ENCODE assay signal across 11 cellular contexts in the genomic region with DNA sequence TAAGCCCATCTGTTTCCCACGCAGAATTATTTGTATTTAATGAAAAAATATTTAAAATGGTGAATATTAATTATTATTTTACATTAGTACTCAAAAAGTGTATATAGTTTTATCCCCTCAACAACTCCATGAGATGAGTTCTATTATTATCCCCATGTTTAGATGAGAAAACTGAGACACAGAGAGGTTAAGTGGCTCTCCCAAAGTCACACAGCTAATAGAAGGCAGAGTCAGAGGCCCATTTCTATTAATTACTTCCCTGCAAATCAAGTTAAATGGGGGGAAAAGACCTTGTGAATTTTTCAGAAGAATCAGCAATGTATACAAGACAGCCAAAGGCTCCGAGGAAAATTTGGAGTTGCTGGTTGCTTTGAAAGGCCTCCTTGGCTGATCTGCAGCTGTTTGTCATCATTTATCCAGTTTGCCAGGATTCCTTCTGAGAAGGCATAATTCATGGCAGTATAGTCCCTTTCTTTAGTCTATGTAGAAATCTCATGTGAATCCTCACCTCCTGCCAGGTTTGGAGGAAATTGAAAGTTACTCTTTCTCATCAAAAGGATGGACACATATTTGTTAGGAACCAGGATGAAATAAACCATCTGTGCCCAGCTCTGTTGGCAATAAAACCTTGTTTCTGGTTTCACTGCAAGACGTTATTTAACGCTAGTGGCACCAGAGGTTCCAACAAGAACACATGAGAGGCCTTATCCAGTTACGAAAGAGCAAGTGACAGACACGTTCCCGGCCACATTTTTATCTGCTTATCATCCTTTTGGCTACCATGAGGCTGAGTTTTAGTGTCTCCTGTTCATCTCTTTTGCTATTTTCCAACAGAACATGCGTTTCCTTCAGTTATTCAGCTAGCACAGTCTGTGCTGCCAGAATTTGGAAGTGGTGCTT. TPM values are rescaled to one million over a fixed set of nuclear protein-coding genes. Genes with fewer than 3 reads are reported as not detected.
DNase-seq lines count a peak whose midpoint lies in the region; ATAC-seq, FAIRE-seq and TF ChIP-seq lines count a peak whose summit lies in the region.
"Had no signal": no experiment of that assay in that cellular context is flagged by ENCODE, and none has a peak within 500 bp of the region (broad histone marks: within the 10 kb centered on the region; RNA-seq: fewer than 3 reads in every experiment).

No MANE protein-coding gene starts in this region.

- in situ Hi-C loops in brain microvascular endothelial cell (cut with HindIII; ENCODE audit: low pct_ligation_motif_present, low sequenced_read_pairs): no loop called here

- H4K91ac ChIP-seq in trophoblast cell (ENCODE audit: low read depth, low read length): no peak overlapping the region

- no peak for DNase-seq in CD4-positive, alpha-beta T cell
- DNase-seq in NOMO-1 treated with DMSO at 0.1 percent for 48 hours (lab: John Stamatoyannopoulos, UW; ENCODE audit: unreplicated experiment) (peak; percentile 94), esophagus muscularis mucosa (ENCODE audit: extremely low spot score) (no peak), trophoblast cell (peak; percentile 53 to 78), nephron progenitor cell (no peak), frontal cortex (ENCODE audit: low spot score in 2 of 2) (no peak), brain microvascular endothelial cell (no peak)
- DNase-seq: DMS79 had no signal

- no peak overlapping the region for H4K12ac ChIP-seq in trophoblast cell (ENCODE audit: low read depth, low read length)

- H3K4ac ChIP-seq in trophoblast cell (ENCODE audit: low read depth, low read length): no peak overlapping the region

- H4K8ac ChIP-seq in trophoblast cell (ENCODE audit: low read depth, low read length): no peak overlapping the region

- H2BK12ac ChIP-seq in trophoblast cell (ENCODE audit: low read length): no peak overlapping the region

- no peaks in the 10 kb centered on the region for H3K36me3 Mint-ChIP-seq in CD4-positive, alpha-beta T cell (ENCODE audit: low read depth)
- no peaks in the 10 kb centered on the region for H3K36me3 Mint-ChIP-seq in nephron progenitor cell (ENCODE audit: low read depth)
- H3K36me3 Mint-ChIP-seq: memory B cell had no signal

- TF ChIP-seq CTCF in CD4-positive, alpha-beta T cell (IDR thresholded peaks at IDR 0.05): no peak
- no peak for TF ChIP-seq CTCF in esophagus muscularis mucosa (IDR thresholded peaks at IDR 0.05)
- TF ChIP-seq CTCF in nephron progenitor cell (IDR thresholded peaks at IDR 0.05): no peak
- TF ChIP-seq CTCF in brain microvascular endothelial cell (IDR thresholded peaks at IDR 0.05; ENCODE audit: low read depth, low read length, missing control alignments): no peak

- H3K23ac ChIP-seq in trophoblast cell (ENCODE audit: low read length): no peak overlapping the region

- no peak overlapping the region for H3K27ac ChIP-seq in CD4-positive, alpha-beta T cell (ENCODE audit: low read depth, low read length)
- H3K27ac ChIP-seq in esophagus muscularis mucosa (replicated peaks in 1 of 4): peak overlapping the region; percentile 50 to 65 (median 62)
- peak overlapping the region; percentile 65 for H3K27ac ChIP-seq in trophoblast cell (ENCODE audit: low read depth, low read length)
- H3K27ac ChIP-seq in brain microvascular endothelial cell: no peak overlapping the region

- H3K18ac ChIP-seq in trophoblast cell (ENCODE audit: low read length): no peak overlapping the region

- peaks cover 13% of the 10 kb centered on the region for H3K79me1 ChIP-seq in trophoblast cell (ENCODE audit: low read length)

- no peaks in the 10 kb centered on the region for H3K27me3 Mint-ChIP-seq in CD4-positive, alpha-beta T cell
- no peaks in the 10 kb centered on the region for H3K27me3 Mint-ChIP-seq in nephron progenitor cell (ENCODE audit: low read depth, poor library complexity)
- H3K27me3 Mint-ChIP-seq: memory B cell had no signal

- 54% methylated on average over 8 of the region's 8 CpGs for WGBS in esophagus muscularis mucosa
- WGBS in trophoblast cell (ENCODE audit: extremely low coverage, insufficient coverage, insufficient read length): no CpG with 5 or more reads among the region's 8 CpGs

- no peak overlapping the region for H2BK120ac ChIP-seq in trophoblast cell (ENCODE audit: insufficient read depth, low read length, poor library complexity)

- no peak overlapping the region for H2AFZ ChIP-seq in trophoblast cell (ENCODE audit: insufficient read depth, low read length, poor library complexity)

- H3K4me1 Mint-ChIP-seq in CD4-positive, alpha-beta T cell (ENCODE audit: low read depth): peaks cover 75% of the 10 kb centered on the region
- peaks cover 20% of the 10 kb centered on the region for H3K4me1 Mint-ChIP-seq in nephron progenitor cell

- H3K4me2 ChIP-seq in trophoblast cell (ENCODE audit: low read length): peak overlapping the region; percentile 24

- H2BK5ac ChIP-seq in trophoblast cell (ENCODE audit: low read depth, low read length, poor library complexity): no peak overlapping the region

- peak overlapping the region; percentile 96 for H3K27ac Mint-ChIP-seq in CD4-positive, alpha-beta T cell
- no peak overlapping the region for H3K27ac Mint-ChIP-seq in nephron progenitor cell
- H3K27ac Mint-ChIP-seq: memory B cell had no signal

- peak overlapping the region in 2 of 4 donors; percentile 1 to 32 for H3K4me3 ChIP-seq in esophagus muscularis mucosa
- H3K4me3 ChIP-seq in trophoblast cell (ENCODE audit: low read depth, low read length): no peak overlapping the region
- no peak overlapping the region for H3K4me3 ChIP-seq in brain microvascular endothelial cell (ENCODE audit: low read depth, low read length)

- H3K27me3 ChIP-seq in CD4-positive, alpha-beta T cell (ENCODE audit: control insufficient read depth, insufficient read depth, low read length): no peaks in the 10 kb centered on the region
- no peaks in the 10 kb centered on the region for H3K27me3 ChIP-seq in esophagus muscularis mucosa
- H3K27me3 ChIP-seq in trophoblast cell (ENCODE audit: insufficient read depth, low read length): no peaks in the 10 kb centered on the region
- no peaks in the 10 kb centered on the region for H3K27me3 ChIP-seq in brain microvascular endothelial cell (replicated peaks)

- no peak overlapping the region for H3K9ac ChIP-seq in trophoblast cell (ENCODE audit: low read length)

- H3K4me1 ChIP-seq in esophagus muscularis mucosa (peaks cover 0 to 5% (median 2%) of the 10 kb centered on the region in 4 donors), trophoblast cell (ENCODE audit: control insufficient read depth in 1 of 2, insufficient read depth in 2 of 2, low read length in 2 of 2) (peaks cover 12 to 21% of the 10 kb centered on the region in 2 experiments)

- CTCF ChIA-PET in CD4-positive, alpha-beta T cell (lab: Charles Lee): interaction anchor here (0.6 to 3.6 kb wide), 40 partner anchors 8 to 329 kb away, joined by 3 to 140 read pairs (median 7); no protein-coding TSS in a partner anchor

- no peak overlapping the region for H3K14ac ChIP-seq in trophoblast cell (ENCODE audit: low read length)

- no peak for TF ChIP-seq EP300 in esophagus muscularis mucosa (IDR thresholded peaks at IDR 0.05)

- TF ChIP-seq POLR2A in esophagus muscularis mucosa (IDR thresholded peaks at IDR 0.05; ENCODE audit: low read depth): no peak

- POLR2A ChIA-PET in CD4-positive, alpha-beta T cell (lab: Charles Lee): interaction anchor here (1.0 to 4.9 kb wide), 25 partner anchors 9 to 145 kb away, joined by 3 to 171 read pairs (median 8); partner anchors contain the start of gene RICTOR

- H3K9me3 ChIP-seq in CD4-positive, alpha-beta T cell (ENCODE audit: control insufficient read depth, low read length): no peaks in the 10 kb centered on the region
- no peaks in the 10 kb centered on the region for H3K9me3 ChIP-seq in esophagus muscularis mucosa
- no peaks in the 10 kb centered on the region for H3K9me3 ChIP-seq in trophoblast cell (ENCODE audit: insufficient read depth, low read depth, low read length)

- FAIRE-seq in frontal cortex (lab: Jason Lieb, UNC): no peak

- H2AK5ac ChIP-seq in trophoblast cell (ENCODE audit: low read length): no peak overlapping the region

- H3K9me3 Mint-ChIP-seq in CD4-positive, alpha-beta T cell: no peaks in the 10 kb centered on the region
- H3K9me3 Mint-ChIP-seq in nephron progenitor cell: no peaks in the 10 kb centered on the region
- H3K9me3 Mint-ChIP-seq: memory B cell had no signal

- peak overlapping the region; percentile 35 for H3K4me3 Mint-ChIP-seq in CD4-positive, alpha-beta T cell
- no peak overlapping the region for H3K4me3 Mint-ChIP-seq in nephron progenitor cell
- H3K4me3 Mint-ChIP-seq: memory B cell had no signal

- no peak for ATAC-seq in CD4-positive, alpha-beta T cell (ENCODE audit: poor library complexity)
- ATAC-seq in HG02642 (IDR thresholded peaks at IDR 0.05; ENCODE audit: poor library complexity, unreplicated experiment): no peak

- H3K36me3 ChIP-seq in esophagus muscularis mucosa: no peaks in the 10 kb centered on the region
- no peaks in the 10 kb centered on the region for H3K36me3 ChIP-seq in trophoblast cell (ENCODE audit: control insufficient read depth in 1 of 2, insufficient read depth in 2 of 2, low read length in 2 of 2)
- no peaks in the 10 kb centered on the region for H3K36me3 ChIP-seq in brain microvascular endothelial cell (replicated peaks)

- H3K79me2 ChIP-seq in trophoblast cell (ENCODE audit: control insufficient read depth, insufficient read depth, low read length, poor library complexity): peaks cover 3% of the 10 kb centered on the region

- intact Hi-C loops in CD4-positive, alpha-beta T cell (cut with DNase I, micrococcal nuclease): loop anchor here (2.0 to 10.0 kb wide), 6 partner anchors 41 to 1196 kb away; no protein-coding TSS in a partner anchor
- intact Hi-C loops in esophagus muscularis mucosa (cut with DNase I): loop anchor here (2.0 to 5.0 kb wide), 2 partner anchors 64 to 154 kb away; no protein-coding TSS in a partner anchor

RNA-seq across cellular contexts. Expression of gene FYB1, which starts 0.6 kb away (rescaled TPM):
- total RNA-seq in CD4-positive, alpha-beta T cell: 100 to 1,000 TPM; 478 to 497 TPM
- 10 to 100 TPM in 1 of 4 donors, 1 to 10 TPM in 3; 3.2 to 12.9 (median 3.9) TPM for total RNA-seq in esophagus muscularis mucosa
- polyA plus RNA-seq in trophoblast cell (2013): 58.3 and 63.0 TPM in 2 replicates
- total RNA-seq in frontal cortex: 1.6 TPM
- total RNA-seq: epithelial cell of proximal tubule had no signal

Comparison
In these comparisons a context has a peak if more than half of its experiments do, and no peak if none do; other contexts are left out.
1. DNase-seq: peak in NOMO-1 treated with DMSO at 0.1 percent for 48 hours (single experiment) and trophoblast cell (2 of 2); none in CD4-positive, alpha-beta T cell (0 of 10), esophagus muscularis mucosa (single experiment), nephron progenitor cell (single experiment), frontal cortex (0 of 2) and brain microvascular endothelial cell (single experiment).
2. H3K27ac ChIP-seq: peak in esophagus muscularis mucosa (4 of 4) and trophoblast cell (single experiment); none in CD4-positive, alpha-beta T cell (single experiment) and brain microvascular endothelial cell (single experiment).
3. RNA of gene FYB1, which starts 0.6 kb away (total RNA-seq): 478 to 497 TPM in CD4-positive, alpha-beta T cell; 3.2 to 12.9 TPM in esophagus muscularis mucosa and 1.6 TPM in frontal cortex (single experiment); every median in the first group is over 10 times any median in the second.